9 cellular contexts compared by ENCODE assay signal in the genomic region with DNA sequence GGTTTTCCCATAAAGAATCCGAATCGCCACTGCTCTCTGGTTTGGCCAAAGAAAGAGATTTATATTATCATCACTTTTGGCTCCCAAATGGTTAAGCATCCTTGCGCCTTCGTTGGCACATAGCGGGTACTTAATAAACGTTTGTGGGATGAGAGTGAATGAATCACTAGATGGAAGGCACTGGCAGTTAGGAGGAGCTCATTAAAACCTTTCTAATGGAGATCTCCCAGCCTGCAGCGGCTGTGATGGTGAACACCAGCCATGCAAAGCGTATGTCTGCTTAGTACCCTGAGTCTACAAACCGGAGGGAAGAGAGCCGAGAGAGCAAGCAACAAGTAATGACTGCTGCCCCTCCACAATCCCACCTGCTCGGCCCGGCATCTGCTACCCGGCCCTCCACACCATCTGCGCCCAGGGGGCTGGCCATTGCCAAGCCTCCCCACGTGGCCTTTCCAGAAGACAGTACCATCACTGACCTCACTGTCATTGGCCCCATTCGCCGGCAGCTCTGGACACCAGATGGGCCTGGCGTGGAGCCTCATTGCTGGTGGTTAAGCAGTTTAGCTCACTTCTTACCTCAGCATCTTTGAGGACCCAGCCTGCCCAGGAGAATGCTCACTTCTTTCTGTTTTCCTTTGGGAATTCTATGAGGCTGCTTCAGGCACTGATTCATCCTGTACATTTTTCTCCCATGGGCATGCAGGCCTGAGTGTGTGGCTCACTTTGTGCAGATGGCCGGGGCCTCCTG. TPM values are rescaled to one million over a fixed set of nuclear protein-coding genes. Genes with fewer than 3 reads are reported as not detected.
DNase-seq lines count a peak whose midpoint lies in the region; ATAC-seq, FAIRE-seq and TF ChIP-seq lines count a peak whose summit lies in the region.
"Had no signal": no experiment of that assay in that cellular context is flagged by ENCODE, and none has a peak within 500 bp of the region (broad histone marks: within the 10 kb centered on the region; RNA-seq: fewer than 3 reads in every experiment).

No MANE protein-coding gene starts in this region.

- peaks cover 3% of the 10 kb centered on the region for H3K9me3 Mint-ChIP-seq in stimulated activated memory B cell treated with anti-CD40 and anti-IgM and Interleukin-4, amounts not matched to agents 10 μg/mL and 1 μg/mL and 100 μg/mL, for 72 hours

- no peaks in the 10 kb centered on the region for H3K36me3 Mint-ChIP-seq in stimulated activated memory B cell treated with anti-CD40 and anti-IgM and Interleukin-4, amounts not matched to agents 10 μg/mL and 1 μg/mL and 100 μg/mL, for 72 hours

- H3K36me3 ChIP-seq in RWPE2 (ENCODE audit: low read depth) = no peaks in the 10 kb centered on the region

- peaks cover 14% of the 10 kb centered on the region for H3K4me1 ChIP-seq in RWPE2 (ENCODE audit: insufficient read depth, poor library complexity, severe bottlenecking)

- H3K4me1 Mint-ChIP-seq in stimulated activated memory B cell treated with anti-CD40 and anti-IgM and Interleukin-4, amounts not matched to agents 10 μg/mL and 1 μg/mL and 100 μg/mL, for 72 hours = peaks cover 24% of the 10 kb centered on the region

- peak overlapping the region; percentile 43 for H3K4me3 Mint-ChIP-seq in stimulated activated memory B cell treated with anti-CD40 and anti-IgM and Interleukin-4, amounts not matched to agents 10 μg/mL and 1 μg/mL and 100 μg/mL, for 72 hours

- no peaks in the 10 kb centered on the region for H3K27me3 Mint-ChIP-seq in stimulated activated memory B cell treated with anti-CD40 and anti-IgM and Interleukin-4, amounts not matched to agents 10 μg/mL and 1 μg/mL and 100 μg/mL, for 72 hours

- peak; percentile 22; the same call in 1 of the 2 replicates for TF ChIP-seq POLR2A in H54 (IDR thresholded peaks at IDR 0.05; ENCODE audit: low read depth, low read length)

- FAIRE-seq in H54 (lab: Jason Lieb, UNC) = peak; percentile 45

- H3K4me3 ChIP-seq in RWPE2 (ENCODE audit: severe bottlenecking) (no peak overlapping the region), fibroblast of villous mesenchyme (ENCODE audit: low read depth, low read length) (no peak overlapping the region)

- no peak overlapping the region for H3K27ac ChIP-seq in RWPE2 (ENCODE audit: poor library complexity, severe bottlenecking)

- peak; percentile 90 for DNase-seq in H54 (ENCODE audit: insufficient read length, low spot score)
- peak; percentile 51 for DNase-seq in RWPE2 (ENCODE audit: low spot score)
- peak; percentile 87 for DNase-seq in fibroblast of villous mesenchyme (ENCODE audit: low read depth)
- no peak for DNase-seq in stimulated activated CD4-positive, alpha-beta T cell treated with anti-CD3 and anti-CD28 coated beads, Interleukin-15, amount 100 ng/mL, for 24 hours
- no peak for DNase-seq in omental fat pad (ENCODE audit: low spot score)
- DNase-seq: activated CD4-positive, alpha-beta T cell treated with anti-CD3 and anti-CD28 coated beads for 4 hours had no signal

- no peaks in the 10 kb centered on the region for H3K27me3 ChIP-seq in RWPE2 (ENCODE audit: insufficient read depth, poor library complexity, severe bottlenecking)

- no peaks in the 10 kb centered on the region for H3K9me3 ChIP-seq in RWPE2 (ENCODE audit: severe bottlenecking)

- ATAC-seq in RWPE2 (ENCODE audit: low read depth) (0 out of 3 replicates have a peak, but pooled peaks have one; percentile 9), HG03159 (IDR thresholded peaks at IDR 0.05; ENCODE audit: unreplicated experiment) (no peak), GM21576 (IDR thresholded peaks at IDR 0.05; ENCODE audit: unreplicated experiment) (no peak), omental fat pad (ENCODE audit: low FRiP score) (no peak)
- no peak for ATAC-seq in stimulated activated memory B cell treated with anti-CD40 and anti-IgM and Interleukin-4, amounts not matched to agents 10 μg/mL and 1 μg/mL and 100 μg/mL, for 72 hours

- no peak overlapping the region for H3K27ac Mint-ChIP-seq in stimulated activated memory B cell treated with anti-CD40 and anti-IgM and Interleukin-4, amounts not matched to agents 10 μg/mL and 1 μg/mL and 100 μg/mL, for 72 hours

- TF ChIP-seq CTCF in RWPE2 (IDR thresholded peaks at IDR 0.05; ENCODE audit: poor library complexity, severe bottlenecking) (no peak), fibroblast of villous mesenchyme (IDR thresholded peaks at IDR 0.05; ENCODE audit: insufficient read depth, low read depth, low read length) (no peak), omental fat pad (IDR thresholded peaks at IDR 0.05) (no peak)

RNA-seq across cellular contexts. Expression of a gene that starts 39.3 kb away (rescaled TPM):
- total RNA-seq in fibroblast of villous mesenchyme (1.6 and 2.6 TPM in 2 replicates), omental fat pad (10 to 100 TPM in 1 of 4 donors, 1 to 10 TPM in 3; 6.2 to 25.5 (median 8.1) TPM)

Comparison
In these comparisons a context has a peak if more than half of its experiments do, and no peak if none do; other contexts are left out.
1. DNase-seq: peak in H54 (single experiment), RWPE2 (single experiment) and fibroblast of villous mesenchyme (single experiment); none in stimulated activated CD4-positive, alpha-beta T cell treated with anti-CD3 and anti-CD28 coated beads, Interleukin-15, amount 100 ng/mL, for 24 hours (single experiment) and omental fat pad (single experiment).